Comparison of ENCODE assay signal across 14 cellular contexts in genomic region chr5:108384741-108385140, GRCh38.
"Had no signal": no experiment of that assay in that cellular context is flagged by ENCODE, and none has a peak within 500 bp of the region (broad histone marks: within the 10 kb centered on the region; RNA-seq: fewer than 3 reads in every experiment).

No MANE protein-coding gene starts in this region.

- H3K27ac Mint-ChIP-seq: type B pancreatic cell, WTC11 had no signal

- H3K27me3 Mint-ChIP-seq: activated CD8-positive, alpha-beta T cell treated with anti-CD3 and anti-CD28 coated beads for 36 hours; effector memory CD8-positive, alpha-beta T cell; type B pancreatic cell had no signal

- H3K9me3 ChIP-seq: ascending aorta, suprapubic skin had no signal

- ATAC-seq: activated CD8-positive, alpha-beta T cell treated with anti-CD3 and anti-CD28 coated beads for 36 hours; effector memory CD8-positive, alpha-beta T cell; WTC11 had no signal

- DNase-seq: activated CD4-positive, alpha-beta T cell treated with anti-CD3 and anti-CD28 coated beads for 48 hours; activated CD8-positive, alpha-beta memory T cell treated with anti-CD3 and anti-CD28 coated beads, Interleukin-2, amount 50 U/mL, for 4 hours; activated CD8-positive, alpha-beta T cell treated with anti-CD3 and anti-CD28 coated beads for 36 hours; dermis blood vessel endothelial cell; effector memory CD8-positive, alpha-beta T cell; foreskin melanocyte; kidney glomerular epithelial cell; nucleus accumbens; stimulated activated CD4-positive, alpha-beta T cell treated with anti-CD3 and anti-CD28 coated beads, Interleukin-4, amount 100 ng/mL, for 1 hour; stimulated activated naive CD4-positive, alpha-beta T cell treated with Interleukin-2 at 50 U/mL for 16 hours had no signal

- H3K4me3 Mint-ChIP-seq: activated CD8-positive, alpha-beta T cell treated with anti-CD3 and anti-CD28 coated beads for 36 hours; effector memory CD8-positive, alpha-beta T cell; type B pancreatic cell; WTC11 had no signal

- H3K36me3 Mint-ChIP-seq: type B pancreatic cell, WTC11 had no signal

- H3K9me3 Mint-ChIP-seq: activated CD8-positive, alpha-beta T cell treated with anti-CD3 and anti-CD28 coated beads for 36 hours; effector memory CD8-positive, alpha-beta T cell; type B pancreatic cell; WTC11 had no signal
